Comparison of ENCODE assay signal across 11 cellular contexts in the genomic region with DNA sequence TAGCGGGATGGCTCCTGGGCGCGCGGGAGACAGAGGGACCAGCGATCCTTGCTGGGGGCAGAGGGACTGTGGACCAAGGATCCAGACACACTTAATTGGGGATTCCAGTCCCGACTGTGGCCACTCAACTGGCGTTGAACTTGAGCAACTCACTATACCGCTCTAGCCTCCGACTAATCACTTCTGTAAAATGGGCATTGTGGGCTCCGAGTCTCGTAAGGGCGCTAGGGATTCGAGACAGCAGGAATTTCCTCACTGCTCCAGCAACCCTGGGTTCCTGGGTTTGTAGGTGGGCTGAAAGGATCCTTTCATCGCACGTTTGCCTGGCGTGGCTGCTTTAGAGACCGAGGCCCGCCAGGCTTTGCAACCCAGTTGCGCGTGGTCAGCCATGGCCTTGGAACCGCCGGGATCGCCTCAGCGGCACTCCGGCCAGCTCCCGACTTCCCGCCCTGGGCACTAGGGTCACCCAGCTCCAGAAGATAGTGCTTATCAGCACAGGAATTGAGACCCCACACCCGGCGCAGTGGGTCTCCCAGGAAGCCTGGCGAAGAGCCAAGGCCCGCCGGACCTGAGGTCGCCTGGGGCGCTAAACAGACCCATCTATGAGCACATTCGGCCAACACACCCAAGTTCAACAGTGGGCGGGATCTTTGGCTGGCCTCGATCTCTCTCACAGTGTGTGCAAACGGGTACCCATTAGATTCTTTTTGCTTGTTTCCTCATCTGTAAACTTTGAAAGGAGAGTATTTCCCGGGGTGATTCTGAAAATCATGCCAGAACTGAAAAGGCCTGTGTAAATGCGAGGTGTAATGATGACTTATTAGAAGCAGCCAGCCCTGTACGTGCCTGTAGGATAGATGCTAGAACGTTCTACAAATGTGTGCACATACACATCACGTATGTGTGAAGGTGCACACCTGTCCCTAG. TPM values are rescaled to one million over a fixed set of nuclear protein-coding genes. Genes with fewer than 3 reads are reported as not detected.
DNase-seq lines count a peak whose midpoint lies in the region; TF ChIP-seq lines count a peak whose summit lies in the region.
"Had no signal": no experiment of that assay in that cellular context is flagged by ENCODE, and none has a peak within 500 bp of the region (broad histone marks: within the 10 kb centered on the region; RNA-seq: fewer than 3 reads in every experiment).

No MANE protein-coding gene starts in this region.

- H3K4ac ChIP-seq in neuronal stem cell (ENCODE audit: low read length): no peak overlapping the region

- CTCF ChIA-PET in CD4-positive, alpha-beta memory T cell (lab: Charles Lee; ENCODE audit: partially characterized antibody): interaction anchor here (0.6 to 15.1 kb wide), 26 partner anchors 8 to 755 kb away, joined by 3 to 272 read pairs (median 5); partner anchors contain the start of genes CEP70, FOXL2 and FOXL2NB
- CTCF ChIA-PET in Caco-2 (lab: Charles Lee): interaction anchor here (1.0 to 1.5 kb wide), 15 partner anchors 8 to 495 kb away, joined by 3 to 20 read pairs (median 7); partner anchors contain the start of genes FOXL2 and FOXL2NB

- no peaks in the 10 kb centered on the region for H3K9me3 Mint-ChIP-seq in CD4-positive, alpha-beta memory T cell
- H3K9me3 Mint-ChIP-seq in endodermal cell (no peaks in the 10 kb centered on the region), Caco-2 (ENCODE audit: unreplicated experiment) (no peaks in the 10 kb centered on the region)

- H2AFZ ChIP-seq in neuronal stem cell (ENCODE audit: low read length): peak overlapping the region; percentile 98

- peak overlapping the region; percentile 5 for H3K23ac ChIP-seq in neuronal stem cell (ENCODE audit: low read depth, low read length, poor library complexity)

- H3K4me2 ChIP-seq in neuronal stem cell (ENCODE audit: insufficient read depth, low read length, poor library complexity, severe bottlenecking): no peak overlapping the region

- H3K79me1 ChIP-seq in neuronal stem cell (ENCODE audit: low read depth, low read length): no peaks in the 10 kb centered on the region

- intact Hi-C loops in CD4-positive, alpha-beta memory T cell (cut with micrococcal nuclease): loop anchor here (1.0 to 5.0 kb wide), 3 partner anchors 7 to 405 kb away; partner anchors contain the start of gene MRPS22
- intact Hi-C loops in Caco-2 (cut with micrococcal nuclease; ENCODE audit: unreplicated experiment): no loop called here

- H3K14ac ChIP-seq in neuronal stem cell (ENCODE audit: low read length): no peak overlapping the region

- no peak overlapping the region for H2BK120ac ChIP-seq in neuronal stem cell (ENCODE audit: low read depth, low read length)

- no peak overlapping the region for H3K27ac ChIP-seq in CD4-positive, alpha-beta memory T cell (ENCODE audit: low read depth, low read length)
- H3K27ac ChIP-seq in endodermal cell (ENCODE audit: low read depth, low read length) (no peak overlapping the region), neuronal stem cell (replicated peaks; ENCODE audit: low read length) (no peak overlapping the region), caudate nucleus (ENCODE audit: low read depth, low read length) (no peak overlapping the region)
- H3K27ac ChIP-seq: colonic mucosa had no signal

- no peak overlapping the region for H2BK12ac ChIP-seq in neuronal stem cell (ENCODE audit: low read length)

- peak overlapping the region; percentile 33 to 83 (median 76) for H3K4me3 Mint-ChIP-seq in CD4-positive, alpha-beta memory T cell
- H3K4me3 Mint-ChIP-seq in endodermal cell: peak overlapping the region; percentile 58
- H3K4me3 Mint-ChIP-seq in Caco-2 (ENCODE audit: unreplicated experiment): no peak overlapping the region

- H3K18ac ChIP-seq in neuronal stem cell (ENCODE audit: low read length): peak overlapping the region; percentile 27

- peaks cover 45% of the 10 kb centered on the region for H3K4me1 ChIP-seq in CD4-positive, alpha-beta memory T cell (ENCODE audit: insufficient read depth, low read length)
- peaks cover 10% of the 10 kb centered on the region for H3K4me1 ChIP-seq in endodermal cell (ENCODE audit: control insufficient read depth, insufficient read depth, low read length)
- H3K4me1 ChIP-seq in neuronal stem cell (ENCODE audit: control insufficient read depth in 2 of 2, insufficient read depth in 1 of 2, low read depth in 1 of 2, low read length in 2 of 2): peaks cover 11 to 21% of the 10 kb centered on the region in 2 donors
- no peaks in the 10 kb centered on the region for H3K4me1 ChIP-seq in Caco-2

- no peaks in the 10 kb centered on the region for H3K36me3 ChIP-seq in CD4-positive, alpha-beta memory T cell (ENCODE audit: insufficient read depth, low read length)
- H3K36me3 ChIP-seq in endodermal cell (ENCODE audit: control insufficient read depth, insufficient read depth, low read length): no peaks in the 10 kb centered on the region
- H3K36me3 ChIP-seq in neuronal stem cell (replicated peaks in 1 of 2; ENCODE audit: control insufficient read depth in 2 of 2, insufficient read depth in 2 of 2, low read length in 2 of 2): no peaks in the 10 kb centered on the region
- no peaks in the 10 kb centered on the region for H3K36me3 ChIP-seq in Caco-2 (ENCODE audit: control insufficient read depth, insufficient read depth, low read length)
- H3K36me3 ChIP-seq: colonic mucosa had no signal

- H4K91ac ChIP-seq in neuronal stem cell (ENCODE audit: low read depth, low read length, poor library complexity): no peak overlapping the region

- H3K4me3 ChIP-seq in CD4-positive, alpha-beta memory T cell (ENCODE audit: low read length in 2 of 2): peak overlapping the region in 1 of 2 donors; percentile 26
- H3K4me3 ChIP-seq in endodermal cell (ENCODE audit: low read length) (peak overlapping the region; percentile 58), neuronal stem cell (ENCODE audit: low read length in 2 of 2) (no peak overlapping the region), Caco-2 (ENCODE audit: low read depth, low read length) (no peak overlapping the region)

- DNase-seq in CD4-positive, alpha-beta memory T cell: peak in 2 of 5 donors; percentile 16 to 32
- DNase-seq in NAMALWA (ENCODE audit: low spot score) (peak; percentile 13), endodermal cell (no peak), neuronal stem cell (ENCODE audit: low spot score) (no peak), NCI-H1436 (lab: John Stamatoyannopoulos, UW) (no peak), pons (ENCODE audit: low spot score) (no peak), Caco-2 (no peak), caudate nucleus (lab: John Stamatoyannopoulos, UW) (no peak)

- peaks cover 62 to 72% of the 10 kb centered on the region in 2 donors for H3K27me3 Mint-ChIP-seq in CD4-positive, alpha-beta memory T cell
- H3K27me3 Mint-ChIP-seq in endodermal cell (ENCODE audit: insufficient read depth) (peaks cover 73% of the 10 kb centered on the region), Caco-2 (ENCODE audit: insufficient read depth, unreplicated experiment) (no peaks in the 10 kb centered on the region)

- H2BK5ac ChIP-seq in neuronal stem cell (ENCODE audit: low read length): no peak overlapping the region

- H3K4me1 Mint-ChIP-seq in CD4-positive, alpha-beta memory T cell: peaks cover 14 to 43% (median 28%) of the 10 kb centered on the region in 4 donors
- H3K4me1 Mint-ChIP-seq in endodermal cell: peaks cover 26% of the 10 kb centered on the region
- no peaks in the 10 kb centered on the region for H3K4me1 Mint-ChIP-seq in Caco-2 (ENCODE audit: low read depth, unreplicated experiment)

- H3K9ac ChIP-seq in endodermal cell (ENCODE audit: extremely low read depth, low read length, poor library complexity, severe bottlenecking): no peak overlapping the region
- H3K9ac ChIP-seq in neuronal stem cell (ENCODE audit: low read depth, low read length, poor library complexity): no peak overlapping the region

- H3K27ac Mint-ChIP-seq in CD4-positive, alpha-beta memory T cell: peak overlapping the region in 1 of 7 donors; percentile 19
- no peak overlapping the region for H3K27ac Mint-ChIP-seq in endodermal cell
- H3K27ac Mint-ChIP-seq in Caco-2 (ENCODE audit: unreplicated experiment): no peak overlapping the region

- H4K8ac ChIP-seq in neuronal stem cell (ENCODE audit: low read depth, low read length): no peak overlapping the region

- no peaks in the 10 kb centered on the region for H3K36me3 Mint-ChIP-seq in CD4-positive, alpha-beta memory T cell
- H3K36me3 Mint-ChIP-seq in endodermal cell (ENCODE audit: low read depth) (no peaks in the 10 kb centered on the region), Caco-2 (ENCODE audit: insufficient read depth, unreplicated experiment) (no peaks in the 10 kb centered on the region)

- H2AK5ac ChIP-seq in neuronal stem cell (ENCODE audit: low read depth, low read length): peak overlapping the region; percentile 60

- no peaks in the 10 kb centered on the region for H3K9me3 ChIP-seq in CD4-positive, alpha-beta memory T cell (ENCODE audit: control insufficient read depth in 1 of 2, low read length in 2 of 2)
- no peaks in the 10 kb centered on the region for H3K9me3 ChIP-seq in endodermal cell (ENCODE audit: control insufficient read depth, low read length)
- peaks cover 2 to 9% of the 10 kb centered on the region in 2 donors for H3K9me3 ChIP-seq in neuronal stem cell (replicated peaks in 1 of 2; ENCODE audit: control insufficient read depth in 2 of 2, insufficient read depth in 1 of 2, low read depth in 1 of 2, low read length in 2 of 2)
- no peaks in the 10 kb centered on the region for H3K9me3 ChIP-seq in Caco-2
- H3K9me3 ChIP-seq: colonic mucosa had no signal

- peaks cover 56% of the 10 kb centered on the region for H3K27me3 ChIP-seq in CD4-positive, alpha-beta memory T cell (ENCODE audit: insufficient read depth, low read length)
- H3K27me3 ChIP-seq in endodermal cell (ENCODE audit: control insufficient read depth, insufficient read depth, low read length, poor library complexity, severe bottlenecking) (peaks cover 93% of the 10 kb centered on the region), neuronal stem cell (ENCODE audit: control insufficient read depth in 3 of 3, insufficient read depth in 3 of 3, low read depth in 1 of 3, low read length in 3 of 3) (peaks cover 36 to 89% (median 68%) of the 10 kb centered on the region in 3 experiments), Caco-2 (replicated peaks; ENCODE audit: control insufficient read depth, insufficient read depth, low read length) (no peaks in the 10 kb centered on the region)

- no peak for TF ChIP-seq CTCF in endodermal cell (conservative IDR thresholded peaks at IDR 0.05)
- TF ChIP-seq CTCF in Caco-2 (IDR thresholded peaks at IDR 0.05; ENCODE audit: insufficient read depth in 1 of 2, low read depth in 1 of 2, low read length in 1 of 2, severe bottlenecking in 1 of 2, unreplicated experiment in 1 of 2): no peak

- POLR2A ChIA-PET in CD4-positive, alpha-beta memory T cell (lab: Charles Lee; ENCODE audit: partially characterized antibody): interaction anchor here (0.8 kb wide), 1 partner anchor 21 kb away, joined by 4 read pairs; no protein-coding TSS in a partner anchor
- POLR2A ChIA-PET in Caco-2 (lab: Charles Lee): no interaction called here

- 10 to 13% methylated on average over 35 to 43 of the region's 43 CpGs for WGBS in endodermal cell (ENCODE audit: insufficient coverage in 1 of 2, insufficient read length in 1 of 2), 2 experiments
- no CpG with 5 or more reads among the region's 43 CpGs for WGBS in neuronal stem cell (ENCODE audit: extremely low coverage in 2 of 2, insufficient read length in 2 of 2, insufficient replicate concordance in 1 of 2), 2 donors

- no TSS peak for BruUV-seq in Caco-2 (replicated peaks; lab: Mats Ljungman, UMichigan)

- H2BK15ac ChIP-seq in neuronal stem cell (ENCODE audit: low read length): no peak overlapping the region

RNA-seq across cellular contexts. Expression of gene FOXL2, which starts 9.9 kb away (rescaled TPM):
- total RNA-seq in CD4-positive, alpha-beta memory T cell: not detected
- not detected for polyA plus RNA-seq in CD4-positive, alpha-beta memory T cell
- total RNA-seq in endodermal cell (under 1 TPM; 0.11 to 0.24 TPM), Caco-2 (2022) (1.4 and 1.8 TPM in 2 replicates)
- 0.21 TPM for polyA plus RNA-seq in endodermal cell (2013, experiment 1 of 2)
- 0.12 TPM for polyA plus RNA-seq in endodermal cell (2013, experiment 2 of 2)
- polyA plus RNA-seq in neuronal stem cell (2013, experiment 1 of 2): 0.04 TPM
- polyA plus RNA-seq in neuronal stem cell (2013, experiment 2 of 2): 0.04 TPM
- total RNA-seq: G401, liver had no signal
- polyA plus RNA-seq: liver had no signal

RNA-seq across cellular contexts. Expression of gene FOXL2NB, which starts 10.0 kb away (rescaled TPM):
- not detected for total RNA-seq in CD4-positive, alpha-beta memory T cell
- polyA plus RNA-seq in CD4-positive, alpha-beta memory T cell: under 1 TPM in 1 of 2 donors, not detected in 1; 0.04 TPM
- under 1 TPM; 0.24 to 0.40 TPM for total RNA-seq in endodermal cell
- polyA plus RNA-seq in endodermal cell (2013, experiment 1 of 2): 0.07 TPM
- not detected for polyA plus RNA-seq in endodermal cell (2013, experiment 2 of 2)
- polyA plus RNA-seq in neuronal stem cell (2013, experiment 1 of 2): 0.01 TPM
- polyA plus RNA-seq in neuronal stem cell (2013, experiment 2 of 2): not detected
- 2.0 and 2.2 TPM in 2 replicates for total RNA-seq in Caco-2 (2022)
- total RNA-seq: colonic mucosa, liver had no signal
- polyA plus RNA-seq: liver had no signal
